Comparison of ENCODE assay signal across 12 cellular contexts in the genomic region with DNA sequence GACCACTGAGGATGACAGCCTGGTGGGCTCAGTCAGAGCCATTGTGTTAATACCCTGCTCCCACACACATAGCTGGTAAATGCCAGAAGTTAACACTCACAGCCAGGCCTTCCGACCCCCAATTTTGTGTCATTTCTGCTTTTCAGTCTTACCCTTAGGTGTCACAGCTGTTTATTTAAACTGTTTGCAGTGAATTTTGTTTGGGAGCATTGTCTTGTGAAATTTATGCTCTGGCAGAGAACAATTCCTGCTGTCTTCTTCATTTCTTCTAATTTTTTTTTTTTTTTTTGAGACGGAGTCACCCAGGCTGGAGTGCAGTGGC. TPM values are rescaled to one million over a fixed set of nuclear protein-coding genes. Genes with fewer than 3 reads are reported as not detected.
DNase-seq lines count a peak whose midpoint lies in the region; ATAC-seq and FAIRE-seq lines count a peak whose summit lies in the region.
"Had no signal": no experiment of that assay in that cellular context is flagged by ENCODE, and none has a peak within 500 bp of the region (broad histone marks: within the 10 kb centered on the region; RNA-seq: fewer than 3 reads in every experiment).

No MANE protein-coding gene starts in this region.

- no peaks in the 10 kb centered on the region for H3K9me3 Mint-ChIP-seq in activated CD4-positive, alpha-beta T cell treated with anti-CD3 and anti-CD28 coated beads for 36 hours (ENCODE audit: low read depth)
- H3K9me3 Mint-ChIP-seq in stimulated activated effector memory CD8-positive, alpha-beta T cell treated with anti-CD3 and anti-CD28 coated beads, Interleukin-12 subunit alpha, Interleukin-12 subunit beta, amount 100 ng/mL, for 72 hours, result no peaks in the 10 kb centered on the region

- H3K27me3 ChIP-seq in duodenal mucosa (ENCODE audit: control insufficient read depth in 1 of 2, insufficient read depth in 2 of 2, low read length in 2 of 2), result no peaks in the 10 kb centered on the region

- H3K27me3 Mint-ChIP-seq in activated CD4-positive, alpha-beta T cell treated with anti-CD3 and anti-CD28 coated beads for 36 hours, result no peaks in the 10 kb centered on the region

- peak overlapping the region; percentile 75 for H3K4me3 Mint-ChIP-seq in activated CD4-positive, alpha-beta T cell treated with anti-CD3 and anti-CD28 coated beads for 36 hours
- H3K4me3 Mint-ChIP-seq in stimulated activated effector memory CD8-positive, alpha-beta T cell treated with anti-CD3 and anti-CD28 coated beads, Interleukin-12 subunit alpha, Interleukin-12 subunit beta, amount 100 ng/mL, for 72 hours, result peak overlapping the region; percentile 76

- peaks cover 36 to 42% of the 10 kb centered on the region in 2 donors for H3K4me1 ChIP-seq in duodenal mucosa (ENCODE audit: control insufficient read depth in 1 of 2, insufficient read depth in 2 of 2, low read length in 2 of 2)

- peak overlapping the region; percentile 46 to 58 for H3K9ac ChIP-seq in duodenal mucosa (ENCODE audit: low read depth in 1 of 2, low read length in 2 of 2)

- intact Hi-C loops in activated CD4-positive, alpha-beta T cell treated with anti-CD3 and anti-CD28 coated beads for 36 hours (cut with DNase I, micrococcal nuclease), result loop anchor here (1.0 to 5.0 kb wide), 4 partner anchors 10 to 748 kb away; no protein-coding TSS in a partner anchor

- H3K36me3 Mint-ChIP-seq in activated CD4-positive, alpha-beta T cell treated with anti-CD3 and anti-CD28 coated beads for 36 hours (ENCODE audit: low read depth), result peaks cover 22% of the 10 kb centered on the region
- H3K36me3 Mint-ChIP-seq in stimulated activated effector memory CD8-positive, alpha-beta T cell treated with anti-CD3 and anti-CD28 coated beads, Interleukin-12 subunit alpha, Interleukin-12 subunit beta, amount 100 ng/mL, for 72 hours, result peaks cover 6% of the 10 kb centered on the region

- CTCF ChIA-PET in activated CD4-positive, alpha-beta T cell treated with anti-CD3 and anti-CD28 coated beads for 36 hours (lab: Charles Lee), result interaction anchor here (0.6 to 7.7 kb wide), 8 partner anchors 10 to 71 kb away, joined by 3 to 66 read pairs (median 4); no protein-coding TSS in a partner anchor

- POLR2A ChIA-PET in activated CD4-positive, alpha-beta T cell treated with anti-CD3 and anti-CD28 coated beads for 36 hours (lab: Charles Lee), result interaction anchor here (1.4 kb wide), 1 partner anchor 11 kb away, joined by 8 read pairs; no protein-coding TSS in a partner anchor

- no peak for FAIRE-seq in frontal cortex (lab: Jason Lieb, UNC)
- FAIRE-seq: colon had no signal

- H3K27ac ChIP-seq in duodenal mucosa (ENCODE audit: low read depth, low read length), result no peak overlapping the region

- DNase-seq in activated CD4-positive, alpha-beta T cell treated with anti-CD3 and anti-CD28 coated beads for 36 hours, result no peak
- DNase-seq in activated CD4-positive, alpha-beta T cell treated with anti-CD3 and anti-CD28 coated beads for 1 hour, result no peak
- peak; percentile 35 for DNase-seq in NOMO-1 treated with DMSO at 0.1 percent for 48 hours (lab: John Stamatoyannopoulos, UW; ENCODE audit: unreplicated experiment)
- no peak for DNase-seq in stimulated activated effector memory CD8-positive, alpha-beta T cell treated with anti-CD3 and anti-CD28 coated beads, Interleukin-12 subunit alpha, Interleukin-12 subunit beta, amount 100 ng/mL, for 72 hours (ENCODE audit: low spot score in 2 of 2)
- DNase-seq in foreskin melanocyte, result no peak
- DNase-seq in GM19240 (ENCODE audit: insufficient read length, low spot score), result no peak
- DNase-seq in frontal cortex (ENCODE audit: low spot score in 2 of 2), result no peak
- DNase-seq: left ventricle myocardium superior, T1000 had no signal

- H3K36me3 ChIP-seq in duodenal mucosa (ENCODE audit: control insufficient read depth in 1 of 2, insufficient read depth in 2 of 2, low read length in 2 of 2), result no peaks in the 10 kb centered on the region
- H3K36me3 ChIP-seq: HAP-1 had no signal

- H3K9me3 ChIP-seq in duodenal mucosa (ENCODE audit: control insufficient read depth in 1 of 2, low read length in 2 of 2), result no peaks in the 10 kb centered on the region

- ATAC-seq in activated CD4-positive, alpha-beta T cell treated with anti-CD3 and anti-CD28 coated beads for 36 hours, result no peak
- peak; percentile 0 for ATAC-seq in stimulated activated effector memory CD8-positive, alpha-beta T cell treated with anti-CD3 and anti-CD28 coated beads, Interleukin-12 subunit alpha, Interleukin-12 subunit beta, amount 100 ng/mL, for 72 hours

- H3K27ac Mint-ChIP-seq in activated CD4-positive, alpha-beta T cell treated with anti-CD3 and anti-CD28 coated beads for 36 hours, result peak overlapping the region; percentile 98
- peak overlapping the region; percentile 93 for H3K27ac Mint-ChIP-seq in stimulated activated effector memory CD8-positive, alpha-beta T cell treated with anti-CD3 and anti-CD28 coated beads, Interleukin-12 subunit alpha, Interleukin-12 subunit beta, amount 100 ng/mL, for 72 hours

- H3K4me3 ChIP-seq in duodenal mucosa (ENCODE audit: low read depth in 1 of 2, low read length in 2 of 2), result peak overlapping the region; percentile 57 to 66
- H3K4me3 ChIP-seq: HAP-1 had no signal

- H3K4me1 Mint-ChIP-seq in activated CD4-positive, alpha-beta T cell treated with anti-CD3 and anti-CD28 coated beads for 36 hours, result peaks cover 88% of the 10 kb centered on the region
- peaks cover 83% of the 10 kb centered on the region for H3K4me1 Mint-ChIP-seq in stimulated activated effector memory CD8-positive, alpha-beta T cell treated with anti-CD3 and anti-CD28 coated beads, Interleukin-12 subunit alpha, Interleukin-12 subunit beta, amount 100 ng/mL, for 72 hours

RNA-seq across cellular contexts. Expression of a gene that starts 8.2 kb away (rescaled TPM):
- 10 to 100 TPM; 40.6 to 42.9 TPM for total RNA-seq in activated CD4-positive, alpha-beta T cell treated with anti-CD3 and anti-CD28 coated beads for 36 hours
- total RNA-seq in frontal cortex, result 28.1 TPM
